11 cellular contexts compared by ENCODE assay signal in the genomic region with DNA sequence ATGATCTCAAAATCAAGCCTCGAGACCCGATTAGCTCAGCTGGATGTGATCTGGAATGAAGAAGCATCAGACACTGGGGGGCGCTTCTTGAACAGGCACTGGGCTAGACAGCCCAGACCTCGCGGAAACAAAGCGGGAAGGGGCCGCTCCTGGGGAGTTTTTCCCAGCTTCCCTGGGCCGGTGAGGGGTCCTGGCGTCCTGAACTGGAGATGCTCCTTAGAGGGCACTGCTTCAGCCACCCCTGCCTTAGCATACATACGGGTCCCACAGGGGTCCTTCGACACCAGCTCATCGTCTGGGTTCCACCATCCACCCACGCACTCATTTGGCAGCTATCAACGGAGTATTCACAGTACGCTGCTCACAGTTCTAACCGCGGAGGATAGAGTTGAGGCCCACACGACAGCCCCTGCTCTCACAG.
DNase-seq lines count a peak whose midpoint lies in the region; ATAC-seq, FAIRE-seq and TF ChIP-seq lines count a peak whose summit lies in the region.
"Had no signal": no experiment of that assay in that cellular context is flagged by ENCODE, and none has a peak within 500 bp of the region (broad histone marks: within the 10 kb centered on the region; RNA-seq: fewer than 3 reads in every experiment).

No MANE protein-coding gene starts in this region.

- H3K9me3 Mint-ChIP-seq in MCF 10A (ENCODE audit: unreplicated experiment), result no peaks in the 10 kb centered on the region
- H3K9me3 Mint-ChIP-seq in activated CD4-positive, alpha-beta memory T cell treated with anti-CD3 and anti-CD28 coated beads for 36 hours, result no peaks in the 10 kb centered on the region
- H3K9me3 Mint-ChIP-seq: nephron had no signal

- CTCF ChIA-PET in MCF 10A (lab: Yijun Ruan, JAX), result interaction anchor here (0.7 kb wide), 1 partner anchor 16 kb away, joined by 3 read pairs; no protein-coding TSS in a partner anchor
- CTCF ChIA-PET in activated CD4-positive, alpha-beta memory T cell treated with anti-CD3 and anti-CD28 coated beads for 36 hours (lab: Charles Lee), result no interaction called here

- H3K4me1 ChIP-seq in breast epithelium, result no peaks in the 10 kb centered on the region
- peaks cover 0 to 17% (median 3%) of the 10 kb centered on the region in 4 donors for H3K4me1 ChIP-seq in tibial artery
- H3K4me1 ChIP-seq: BLaER1 treated with 17β-estradiol and CSF1 and Interleukin-3, amounts not matched to agents 10 nM and 100 nM had no signal

- FAIRE-seq in H54 (lab: Jason Lieb, UNC), result no peak

- H3K27ac ChIP-seq in breast epithelium (peak overlapping the region in 1 of 2 donors; percentile 19), tibial artery (peak overlapping the region; percentile 42 to 60)
- H3K27ac ChIP-seq: BLaER1 treated with 17β-estradiol and CSF1 and Interleukin-3, amounts not matched to agents 10 nM and 100 nM had no signal

- no peak for DNase-seq in breast epithelium (ENCODE audit: low spot score in 2 of 2)
- no peak for DNase-seq in MCF 10A (ENCODE audit: unreplicated experiment)
- peak; percentile 83 for DNase-seq in NCI-H1694 (lab: John Stamatoyannopoulos, UW)
- DNase-seq in fibroblast of pulmonary artery (ENCODE audit: low read depth), result peak; percentile 54
- no peak for DNase-seq in tibial artery
- DNase-seq in activated CD4-positive, alpha-beta memory T cell treated with anti-CD3 and anti-CD28 coated beads for 36 hours, result no peak
- DNase-seq in H54 (ENCODE audit: insufficient read length, low spot score), result no peak
- DNase-seq: Kasumi-1 had no signal

- no peak overlapping the region for H3K27ac Mint-ChIP-seq in MCF 10A (ENCODE audit: low read depth, unreplicated experiment)
- no peak overlapping the region for H3K27ac Mint-ChIP-seq in activated CD4-positive, alpha-beta memory T cell treated with anti-CD3 and anti-CD28 coated beads for 36 hours

- peaks cover 18% of the 10 kb centered on the region for H3K4me1 Mint-ChIP-seq in MCF 10A (ENCODE audit: insufficient read depth, unreplicated experiment)
- H3K4me1 Mint-ChIP-seq in activated CD4-positive, alpha-beta memory T cell treated with anti-CD3 and anti-CD28 coated beads for 36 hours (ENCODE audit: low read depth), result no peaks in the 10 kb centered on the region

- H3K4me3 Mint-ChIP-seq in MCF 10A (ENCODE audit: unreplicated experiment), result no peak overlapping the region
- H3K4me3 Mint-ChIP-seq in activated CD4-positive, alpha-beta memory T cell treated with anti-CD3 and anti-CD28 coated beads for 36 hours, result no peak overlapping the region
- H3K4me3 Mint-ChIP-seq: nephron had no signal

- TF ChIP-seq POLR2A in breast epithelium (IDR thresholded peaks at IDR 0.05) (no peak), H54 (IDR thresholded peaks at IDR 0.05; ENCODE audit: low read depth, low read length) (no peak)

- TF ChIP-seq CTCF in breast epithelium (IDR thresholded peaks at IDR 0.05), result no peak
- TF ChIP-seq CTCF in MCF 10A (IDR thresholded peaks at IDR 0.05; ENCODE audit: unreplicated experiment), result no peak
- peak; percentile 31 for TF ChIP-seq CTCF in fibroblast of pulmonary artery (IDR thresholded peaks at IDR 0.05; ENCODE audit: low read length, missing control alignments)
- peak in 1 of 2 experiments; percentile 11 for TF ChIP-seq CTCF in tibial artery (IDR thresholded peaks at IDR 0.05)

- BruUV-seq in MCF 10A (replicated peaks; lab: Mats Ljungman, UMichigan), result no TSS peak

- POLR2A ChIA-PET in MCF 10A (lab: Yijun Ruan, JAX), result no interaction called here
- POLR2A ChIA-PET in activated CD4-positive, alpha-beta memory T cell treated with anti-CD3 and anti-CD28 coated beads for 36 hours (lab: Charles Lee), result no interaction called here

- H3K36me3 ChIP-seq in breast epithelium (no peaks in the 10 kb centered on the region), tibial artery (no peaks in the 10 kb centered on the region)
- H3K36me3 ChIP-seq: BLaER1 treated with 17β-estradiol and CSF1 and Interleukin-3, amounts not matched to agents 10 nM and 100 nM had no signal

- peaks cover 0 to 5% of the 10 kb centered on the region in 2 donors for H3K27me3 ChIP-seq in breast epithelium
- H3K27me3 ChIP-seq in tibial artery, result no peaks in the 10 kb centered on the region
- H3K27me3 ChIP-seq: BLaER1 treated with 17β-estradiol and CSF1 and Interleukin-3, amounts not matched to agents 10 nM and 100 nM had no signal

- H3K4me3 ChIP-seq in breast epithelium (peak overlapping the region in 2 of 3 donors; percentile 26 to 40), fibroblast of pulmonary artery (replicated peaks; ENCODE audit: low read depth, low read length) (peak overlapping the region; percentile 42), tibial artery (peak overlapping the region; percentile 13 to 24)
- H3K4me3 ChIP-seq: BLaER1 treated with 17β-estradiol and CSF1 and Interleukin-3, amounts not matched to agents 10 nM and 100 nM had no signal

- no peak for ATAC-seq in HG03097 (IDR thresholded peaks at IDR 0.05; ENCODE audit: low FRiP score, unreplicated experiment)

- no peaks in the 10 kb centered on the region for H3K36me3 Mint-ChIP-seq in MCF 10A (ENCODE audit: insufficient read depth, unreplicated experiment)
- no peaks in the 10 kb centered on the region for H3K36me3 Mint-ChIP-seq in activated CD4-positive, alpha-beta memory T cell treated with anti-CD3 and anti-CD28 coated beads for 36 hours

- intact Hi-C loops in breast epithelium (cut with DNase I; ENCODE audit: low total_unique reads) (no loop called here), MCF 10A (cut with micrococcal nuclease) (no loop called here), tibial artery (cut with DNase I; ENCODE audit: low total_unique reads) (no loop called here)
- intact Hi-C loops in activated CD4-positive, alpha-beta memory T cell treated with anti-CD3 and anti-CD28 coated beads for 36 hours (cut with micrococcal nuclease), result no loop called here

- no peaks in the 10 kb centered on the region for H3K27me3 Mint-ChIP-seq in MCF 10A (ENCODE audit: insufficient read depth, unreplicated experiment)
- H3K27me3 Mint-ChIP-seq in activated CD4-positive, alpha-beta memory T cell treated with anti-CD3 and anti-CD28 coated beads for 36 hours, result no peaks in the 10 kb centered on the region

- H3K9me3 ChIP-seq in breast epithelium (peaks cover 0 to 2% of the 10 kb centered on the region in 2 donors), tibial artery (no peaks in the 10 kb centered on the region)
- H3K9me3 ChIP-seq: BLaER1 treated with 17β-estradiol and CSF1 and Interleukin-3, amounts not matched to agents 10 nM and 100 nM had no signal

Comparison
In these comparisons a context has a peak if more than half of its experiments do, and no peak if none do; other contexts are left out.
1. DNase-seq: peak in NCI-H1694 (single experiment) and fibroblast of pulmonary artery (single experiment); none in breast epithelium (0 of 2), MCF 10A (single experiment), tibial artery (0 of 2), activated CD4-positive, alpha-beta memory T cell treated with anti-CD3 and anti-CD28 coated beads for 36 hours (single experiment) and H54 (single experiment).
2. Peak in every context shown above with its lines, with median percentiles within 50 percentile points of each other: H3K4me3 ChIP-seq.